10 cellular contexts compared by ENCODE assay signal in genomic region chr3:138862531-138862923, GRCh38. TPM values are rescaled to one million over a fixed set of nuclear protein-coding genes. Genes with fewer than 3 reads are reported as not detected.
DNase-seq lines count a peak whose midpoint lies in the region; ATAC-seq and TF ChIP-seq lines count a peak whose summit lies in the region.
"Had no signal": no experiment of that assay in that cellular context is flagged by ENCODE, and none has a peak within 500 bp of the region (broad histone marks: within the 10 kb centered on the region; RNA-seq: fewer than 3 reads in every experiment).

No MANE protein-coding gene starts in this region.

- H3K23ac ChIP-seq in mesendoderm (ENCODE audit: low read length): no peak overlapping the region

- no peaks in the 10 kb centered on the region for H3K79me2 ChIP-seq in mesendoderm (ENCODE audit: control insufficient read depth, insufficient read depth, low read length)

- no peak overlapping the region for H2BK120ac ChIP-seq in mesendoderm (ENCODE audit: low read depth, low read length)

- H3K4me3 ChIP-seq in AG04450 (ENCODE audit: low read depth, low read length) (no peak overlapping the region), mesendoderm (ENCODE audit: low read length) (no peak overlapping the region)

- H3K18ac ChIP-seq in mesendoderm (ENCODE audit: low read length): peak overlapping the region; percentile 82

- H3K4me3 Mint-ChIP-seq in activated T-cell treated with anti-CD3 and anti-CD28 coated beads, Interleukin-2, amount 50 U/mL, for 72 hours: no peak overlapping the region
- H3K4me3 Mint-ChIP-seq: stimulated activated naive CD8-positive, alpha-beta T cell treated with anti-CD3 and anti-CD28 coated beads, Interleukin-15, amount 100 ng/mL, for 72 hours had no signal

- H3K36me3 Mint-ChIP-seq in activated T-cell treated with anti-CD3 and anti-CD28 coated beads, Interleukin-2, amount 50 U/mL, for 72 hours (ENCODE audit: insufficient read depth in 2 of 2): no peaks in the 10 kb centered on the region

- no peaks in the 10 kb centered on the region for H3K9me3 Mint-ChIP-seq in activated T-cell treated with anti-CD3 and anti-CD28 coated beads, Interleukin-2, amount 50 U/mL, for 72 hours
- H3K9me3 Mint-ChIP-seq: stimulated activated naive CD8-positive, alpha-beta T cell treated with anti-CD3 and anti-CD28 coated beads, Interleukin-15, amount 100 ng/mL, for 72 hours had no signal

- no peak overlapping the region for H3K4ac ChIP-seq in mesendoderm (ENCODE audit: low read depth, low read length)

- H3K27me3 Mint-ChIP-seq in activated T-cell treated with anti-CD3 and anti-CD28 coated beads, Interleukin-2, amount 50 U/mL, for 72 hours (ENCODE audit: low read depth): no peaks in the 10 kb centered on the region
- H3K27me3 Mint-ChIP-seq: stimulated activated naive CD8-positive, alpha-beta T cell treated with anti-CD3 and anti-CD28 coated beads, Interleukin-15, amount 100 ng/mL, for 72 hours had no signal

- H3K27ac ChIP-seq in AG04450 (ENCODE audit: low read depth, low read length) (peak overlapping the region; percentile 21), mesendoderm (ENCODE audit: low read depth, low read length) (peak overlapping the region; percentile 77)

- H3K9me3 ChIP-seq in AG04450 (ENCODE audit: control insufficient read depth, insufficient read depth, low read length): no peaks in the 10 kb centered on the region

- peak overlapping the region; percentile 33 for H3K9ac ChIP-seq in mesendoderm (ENCODE audit: low read length)

- H3K4me1 ChIP-seq in mesendoderm (ENCODE audit: control insufficient read depth, low read depth, low read length): peaks cover 19% of the 10 kb centered on the region

- CTCF ChIA-PET in AG04450 (lab: Charles Lee): interaction anchor here (2.2 kb wide), 1 partner anchor 53 kb away, joined by 14 read pairs; no protein-coding TSS in a partner anchor

- no peaks in the 10 kb centered on the region for H3K36me3 ChIP-seq in mesendoderm (ENCODE audit: control insufficient read depth, insufficient read depth, low read length)

- peak overlapping the region; percentile 75 for H3K56ac ChIP-seq in mesendoderm (ENCODE audit: low read length)

- POLR2A ChIA-PET in AG04450 (lab: Yijun Ruan, JAX): interaction anchor here (0.6 kb wide), 1 partner anchor 72 kb away, joined by 3 read pairs; no protein-coding TSS in a partner anchor

- H2BK5ac ChIP-seq in mesendoderm (ENCODE audit: low read length): peak overlapping the region; percentile 75

- no peak for DNase-seq in AG04450 (ENCODE audit: low read depth, low spot score)
- DNase-seq in NCI-H69 (lab: John Stamatoyannopoulos, UW): peak; percentile 27
- peak; percentile 46 for DNase-seq in dermis blood vessel endothelial cell
- DNase-seq in mesendoderm: peak; percentile 88
- no peak for DNase-seq in activated T-cell treated with anti-CD3 and anti-CD28 coated beads, Interleukin-2, amount 50 U/mL, for 72 hours
- no peak for DNase-seq in NCI-H128 (lab: John Stamatoyannopoulos, UW; ENCODE audit: unreplicated experiment)
- DNase-seq in NK-92 treated with Interleukin-12 subunit alpha and Interleukin-12 subunit beta, amount 100 ng/mL, for 24 hours (lab: John Stamatoyannopoulos, UW): no peak
- DNase-seq: NCI-H2171 treated with DMSO at 0.1 percent for 48 hours; stimulated activated naive CD8-positive, alpha-beta T cell treated with anti-CD3 and anti-CD28 coated beads, Interleukin-15, amount 100 ng/mL, for 72 hours had no signal

- no peaks in the 10 kb centered on the region for H3K79me1 ChIP-seq in mesendoderm (ENCODE audit: low read length)

- H2BK15ac ChIP-seq in mesendoderm (replicated peaks; ENCODE audit: low read depth): peak overlapping the region; percentile 64

- H3K4me2 ChIP-seq in mesendoderm (ENCODE audit: low read length): peak overlapping the region; percentile 43

- TF ChIP-seq CTCF in AG04450 (IDR thresholded peaks at IDR 0.05; ENCODE audit: low read depth, low read length): no peak

- no peak overlapping the region for H3K27ac Mint-ChIP-seq in activated T-cell treated with anti-CD3 and anti-CD28 coated beads, Interleukin-2, amount 50 U/mL, for 72 hours
- H3K27ac Mint-ChIP-seq: stimulated activated naive CD8-positive, alpha-beta T cell treated with anti-CD3 and anti-CD28 coated beads, Interleukin-15, amount 100 ng/mL, for 72 hours had no signal

- peak overlapping the region; percentile 84 for H2AK5ac ChIP-seq in mesendoderm (ENCODE audit: low read length)

- no peak overlapping the region for H4K5ac ChIP-seq in mesendoderm (ENCODE audit: low read length)

- ATAC-seq in activated T-cell treated with anti-CD3 and anti-CD28 coated beads, Interleukin-2, amount 50 U/mL, for 72 hours (replicated peaks in 1 of 2): no peak
- ATAC-seq in HG03378 (IDR thresholded peaks at IDR 0.05; ENCODE audit: unreplicated experiment): no peak

- no CpG with 5 or more reads among the region's 4 CpGs for WGBS in mesendoderm (ENCODE audit: extremely low coverage, insufficient coverage, low lambda C conversion rate)

- H3K27me3 ChIP-seq in AG04450 (ENCODE audit: control insufficient read depth, insufficient read depth, low read length): no peaks in the 10 kb centered on the region
- no peaks in the 10 kb centered on the region for H3K27me3 ChIP-seq in mesendoderm (ENCODE audit: insufficient read depth, low read length, poor library complexity)

- peaks cover 13% of the 10 kb centered on the region for H3K4me1 Mint-ChIP-seq in activated T-cell treated with anti-CD3 and anti-CD28 coated beads, Interleukin-2, amount 50 U/mL, for 72 hours (ENCODE audit: low read depth)
- H3K4me1 Mint-ChIP-seq: stimulated activated naive CD8-positive, alpha-beta T cell treated with anti-CD3 and anti-CD28 coated beads, Interleukin-15, amount 100 ng/mL, for 72 hours had no signal

- no peak overlapping the region for H4K8ac ChIP-seq in mesendoderm (ENCODE audit: low read depth, low read length)

RNA-seq across cellular contexts. Expression of gene PIK3CB, which starts 27.8 kb away (rescaled TPM):
- polyA plus RNA-seq in AG04450 (2011; rRNA removed): 11.5 and 13.8 TPM in 2 replicates
- 10.2 and 12.4 TPM in 2 replicates for polyA minus RNA-seq in AG04450 (2011; rRNA and poly(A)+ RNA removed)
- 16.7 and 33.4 TPM in 2 replicates for total RNA-seq in dermis blood vessel endothelial cell
- 38.5 TPM for polyA plus RNA-seq in mesendoderm (2013, experiment 1 of 2)
- polyA plus RNA-seq in mesendoderm (2013, experiment 2 of 2): 37.2 TPM
- total RNA-seq in activated T-cell treated with anti-CD3 and anti-CD28 coated beads, Interleukin-2, amount 50 U/mL, for 72 hours: 10 to 100 TPM; 18.8 to 26.3 TPM

Comparison
In these comparisons a context has a peak if more than half of its experiments do, and no peak if none do; other contexts are left out.
1. DNase-seq: peak in NCI-H69 (single experiment), dermis blood vessel endothelial cell (single experiment) and mesendoderm (single experiment); none in AG04450 (single experiment), activated T-cell treated with anti-CD3 and anti-CD28 coated beads, Interleukin-2, amount 50 U/mL, for 72 hours (0 of 2), NCI-H128 (single experiment) and NK-92 treated with Interleukin-12 subunit alpha and Interleukin-12 subunit beta, amount 100 ng/mL, for 24 hours (single experiment).